13 cellular contexts compared by ENCODE assay signal in genomic region chr2:171956135-171956830, GRCh38. TPM values are rescaled to one million over a fixed set of nuclear protein-coding genes. Genes with fewer than 3 reads are reported as not detected.
DNase-seq lines count a peak whose midpoint lies in the region; ATAC-seq and TF ChIP-seq lines count a peak whose summit lies in the region.
"Had no signal": no experiment of that assay in that cellular context is flagged by ENCODE, and none has a peak within 500 bp of the region (broad histone marks: within the 10 kb centered on the region; RNA-seq: fewer than 3 reads in every experiment).

No MANE protein-coding gene starts in this region.

- H2BK15ac ChIP-seq in neuronal stem cell (ENCODE audit: low read length): no peak overlapping the region

- H2BK120ac ChIP-seq in neuronal stem cell (ENCODE audit: low read depth, low read length): no peak overlapping the region

- no peak overlapping the region for H4K91ac ChIP-seq in neuronal stem cell (ENCODE audit: low read depth, low read length, poor library complexity)

- no peak overlapping the region for H3K14ac ChIP-seq in neuronal stem cell (ENCODE audit: low read length)

- no peak for TF ChIP-seq CTCF in GM13976 (IDR thresholded peaks at IDR 0.05; ENCODE audit: borderline replicate concordance, control extremely low read depth, extremely low read depth, insufficient read depth, missing control alignments)

- H2AFZ ChIP-seq in neuronal stem cell (ENCODE audit: low read length): no peak overlapping the region

- H3K18ac ChIP-seq in neuronal stem cell (ENCODE audit: low read length): no peak overlapping the region

- DNase-seq in GF-D8 (lab: John Stamatoyannopoulos, UW) (peak; percentile 95), NOMO-1 treated with dmso at 0.1 percent for 144 hours (lab: John Stamatoyannopoulos, UW; ENCODE audit: unreplicated experiment) (peak; percentile 77), erythroblast (lab: John Stamatoyannopoulos, UW) (peak; percentile 3 to 5), neuronal stem cell (ENCODE audit: low spot score) (no peak), cortex of kidney (lab: John Stamatoyannopoulos, UW) (no peak), GM13976 (ENCODE audit: low spot score) (no peak), kidney tubule cell (ENCODE audit: low spot score) (no peak)
- DNase-seq: activated B cell treated with CpG ODN at 0.5 μM for 24 hours, head of caudate nucleus, kidney glomerular epithelial cell had no signal

- no peaks in the 10 kb centered on the region for H3K27me3 ChIP-seq in neuronal stem cell (ENCODE audit: control insufficient read depth in 3 of 3, insufficient read depth in 3 of 3, low read depth in 1 of 3, low read length in 3 of 3)

- ATAC-seq in HG02981 (IDR thresholded peaks at IDR 0.05; ENCODE audit: unreplicated experiment): no peak

- H2AK5ac ChIP-seq in neuronal stem cell (ENCODE audit: low read depth, low read length): no peak overlapping the region

- no peak overlapping the region for H3K23ac ChIP-seq in neuronal stem cell (ENCODE audit: low read depth, low read length, poor library complexity)

- no peaks in the 10 kb centered on the region for H3K4me1 ChIP-seq in neuronal stem cell (ENCODE audit: control insufficient read depth in 2 of 2, insufficient read depth in 1 of 2, low read depth in 1 of 2, low read length in 2 of 2)

- H3K27ac ChIP-seq in neuronal stem cell (replicated peaks; ENCODE audit: low read length): peak overlapping the region; percentile 22
- H3K27ac ChIP-seq: SK-N-MC, skin epidermis had no signal

- TF ChIP-seq POLR2A in erythroblast (IDR thresholded peaks at IDR 0.05; ENCODE audit: low read length): no peak

- H3K4me3 ChIP-seq in neuronal stem cell (ENCODE audit: low read length in 2 of 2): peak overlapping the region in 1 of 2 donors; percentile 57
- H3K4me3 ChIP-seq: SK-N-MC, skin epidermis had no signal

- H3K79me1 ChIP-seq in neuronal stem cell (ENCODE audit: low read depth, low read length): peaks cover 1% of the 10 kb centered on the region

- H3K36me3 ChIP-seq in neuronal stem cell (replicated peaks in 1 of 2; ENCODE audit: control insufficient read depth in 2 of 2, insufficient read depth in 2 of 2, low read length in 2 of 2): peaks cover 3 to 54% of the 10 kb centered on the region in 2 donors

- H2BK5ac ChIP-seq in neuronal stem cell (ENCODE audit: low read length): no peak overlapping the region

- in situ Hi-C loops in GM13976 (cut with MboI; ENCODE audit: low sequenced_read_pairs, unreplicated experiment): no loop called here

- H4K8ac ChIP-seq in neuronal stem cell (ENCODE audit: low read depth, low read length): no peak overlapping the region

- H3K9me3 ChIP-seq in neuronal stem cell (replicated peaks in 1 of 2; ENCODE audit: control insufficient read depth in 2 of 2, insufficient read depth in 1 of 2, low read depth in 1 of 2, low read length in 2 of 2): no peaks in the 10 kb centered on the region

- H3K4me2 ChIP-seq in neuronal stem cell (ENCODE audit: insufficient read depth, low read length, poor library complexity, severe bottlenecking): no peak overlapping the region

- no peak overlapping the region for H3K4ac ChIP-seq in neuronal stem cell (ENCODE audit: low read length)

- H2BK12ac ChIP-seq in neuronal stem cell (ENCODE audit: low read length): no peak overlapping the region

- no CpG with 5 or more reads among the region's 7 CpGs for WGBS in neuronal stem cell (ENCODE audit: extremely low coverage in 2 of 2, insufficient read length in 2 of 2, insufficient replicate concordance in 1 of 2), 2 donors

- peak overlapping the region; percentile 66 for H3K9ac ChIP-seq in neuronal stem cell (ENCODE audit: low read depth, low read length, poor library complexity)

RNA-seq across cellular contexts. Expression of gene HAT1, which starts 34.0 kb away (rescaled TPM):
- 61.3 TPM for polyA plus RNA-seq in neuronal stem cell (2013, experiment 1 of 2)
- 62.4 TPM for polyA plus RNA-seq in neuronal stem cell (2013, experiment 2 of 2)

RNA-seq across cellular contexts. Expression of gene METAP1D, which starts 43.5 kb away (rescaled TPM):
- polyA plus RNA-seq in neuronal stem cell (2013, experiment 1 of 2): 4.7 TPM
- polyA plus RNA-seq in neuronal stem cell (2013, experiment 2 of 2): 4.0 TPM

Comparison
In these comparisons a context has a peak if more than half of its experiments do, and no peak if none do; other contexts are left out.
1. DNase-seq: peak in GF-D8 (single experiment), NOMO-1 treated with dmso at 0.1 percent for 144 hours (single experiment) and erythroblast (2 of 2); none in neuronal stem cell (single experiment), cortex of kidney (single experiment), GM13976 (single experiment) and kidney tubule cell (single experiment).